Comparison of ENCODE assay signal across 29 cellular contexts in genomic region chr14:46384611-46385010, GRCh38.
"Had no signal": no experiment of that assay in that cellular context is flagged by ENCODE, and none has a peak within 500 bp of the region (broad histone marks: within the 10 kb centered on the region; RNA-seq: fewer than 3 reads in every experiment).

No MANE protein-coding gene starts in this region.

- H3K9ac ChIP-seq: neural progenitor cell had no signal

- H3K36me3 Mint-ChIP-seq: memory B cell; natural killer cell; neural progenitor cell; stimulated activated effector memory CD8-positive, alpha-beta T cell treated with anti-CD3 and anti-CD28 coated beads, Interleukin-12 subunit alpha, Interleukin-12 subunit beta, amount 100 ng/mL, for 72 hours had no signal

- FAIRE-seq: colon, kidney, urothelium cell line had no signal

- DNase-seq: central memory CD4-positive, alpha-beta T cell; dorsolateral prefrontal cortex; effector CD4-positive, alpha-beta T cell; foreskin fibroblast; gastrocnemius medialis; heart left ventricle; kidney; natural killer cell; occipital lobe; ovary; posterior cingulate gyrus; psoas muscle; retina; right lobe of liver; stimulated activated CD4-positive, alpha-beta T cell treated with anti-CD3 and anti-CD28 coated beads, Interleukin-2, amount 100 ng/mL, for 24 hours; stimulated activated CD4-positive, alpha-beta T cell treated with anti-CD3 and anti-CD28 coated beads, Interleukin-4, amount 100 ng/mL, for 24 hours; stimulated activated naive CD4-positive, alpha-beta T cell treated with Interleukin-2 at 50 U/mL for 16 hours; stomach; upper lobe of left lung had no signal

- H2AFZ ChIP-seq: hepatocyte, neural progenitor cell had no signal

- H3K27ac Mint-ChIP-seq: memory B cell; natural killer cell; neural progenitor cell; stimulated activated effector memory CD8-positive, alpha-beta T cell treated with anti-CD3 and anti-CD28 coated beads, Interleukin-12 subunit alpha, Interleukin-12 subunit beta, amount 100 ng/mL, for 72 hours had no signal

- H3K4me2 ChIP-seq: hepatocyte, neural progenitor cell, smooth muscle cell had no signal

- H3K4me1 ChIP-seq: gastrocnemius medialis, heart left ventricle, neural progenitor cell, psoas muscle, right lobe of liver, stomach, tibial nerve, upper lobe of left lung had no signal

- ATAC-seq: esophagus mucosa; gastrocnemius medialis; heart left ventricle; natural killer cell; psoas muscle; right lobe of liver; stimulated activated effector memory CD8-positive, alpha-beta T cell treated with anti-CD3 and anti-CD28 coated beads, Interleukin-12 subunit alpha, Interleukin-12 subunit beta, amount 100 ng/mL, for 72 hours had no signal

- H3K9me3 ChIP-seq: gastrocnemius medialis, ovary, psoas muscle, upper lobe of left lung had no signal

- H3K27me3 ChIP-seq: dorsolateral prefrontal cortex, gastrocnemius medialis, heart left ventricle, hepatocyte, neural progenitor cell, ovary, right lobe of liver, stomach, tibial nerve, upper lobe of left lung had no signal

- H3K27ac ChIP-seq: dorsolateral prefrontal cortex, gastrocnemius medialis, heart left ventricle, hepatocyte, neural progenitor cell, ovary, psoas muscle, right lobe of liver, stomach, tibial nerve, upper lobe of left lung had no signal

- H3K4me1 Mint-ChIP-seq: memory B cell; natural killer cell; neural progenitor cell; stimulated activated effector memory CD8-positive, alpha-beta T cell treated with anti-CD3 and anti-CD28 coated beads, Interleukin-12 subunit alpha, Interleukin-12 subunit beta, amount 100 ng/mL, for 72 hours had no signal

- H3K4me3 Mint-ChIP-seq: memory B cell; natural killer cell; neural progenitor cell; stimulated activated effector memory CD8-positive, alpha-beta T cell treated with anti-CD3 and anti-CD28 coated beads, Interleukin-12 subunit alpha, Interleukin-12 subunit beta, amount 100 ng/mL, for 72 hours had no signal

- H3K4me3 ChIP-seq: dorsolateral prefrontal cortex, gastrocnemius medialis, heart left ventricle, hepatocyte, lung, neural progenitor cell, ovary, psoas muscle, right lobe of liver, smooth muscle cell, stomach, tibial nerve, upper lobe of left lung had no signal

- H3K79me2 ChIP-seq: hepatocyte had no signal

- H3K36me3 ChIP-seq: gastrocnemius medialis, heart left ventricle, neural progenitor cell, ovary, right lobe of liver, stomach, tibial nerve, upper lobe of left lung had no signal

- H3K27me3 Mint-ChIP-seq: memory B cell had no signal
